24 cellular contexts compared by ENCODE assay signal in the genomic region with DNA sequence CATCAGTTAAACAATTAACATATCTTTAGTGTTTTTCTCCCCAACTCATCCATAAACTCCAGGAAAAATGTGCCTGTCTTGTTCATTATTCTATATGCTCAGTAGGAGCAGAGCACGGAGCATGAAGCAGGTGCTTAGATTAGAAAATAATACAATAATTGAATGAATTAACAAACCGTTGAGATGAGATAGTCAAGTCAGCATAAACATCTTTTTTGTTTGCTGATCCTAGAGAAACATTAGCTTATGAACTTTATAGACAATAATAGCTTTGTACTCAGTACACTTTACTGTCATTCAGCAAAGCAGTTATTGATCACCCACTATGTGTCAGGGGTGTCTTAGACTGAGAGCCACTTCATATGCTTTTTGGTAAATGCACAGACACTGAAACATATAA.
"Had no signal": no experiment of that assay in that cellular context is flagged by ENCODE, and none has a peak within 500 bp of the region (broad histone marks: within the 10 kb centered on the region; RNA-seq: fewer than 3 reads in every experiment).

No MANE protein-coding gene starts in this region.

- FAIRE-seq: colon, endothelial cell of umbilical vein, frontal cortex, kidney had no signal

- ATAC-seq: foreskin keratinocyte, gastroesophageal sphincter, heart left ventricle, left lung, left ventricle myocardium superior, lower lobe of right lung, mucosa of descending colon had no signal

- H2AFZ ChIP-seq: hepatocyte had no signal

- H3K27me3 ChIP-seq: foreskin keratinocyte had no signal

- H3K27ac ChIP-seq: coronary artery, dorsolateral prefrontal cortex, esophagus muscularis mucosa, foreskin keratinocyte, gastroesophageal sphincter, heart left ventricle, hepatocyte, left lung, lower lobe of right lung had no signal

- H3K4me3 ChIP-seq: coronary artery, dorsolateral prefrontal cortex, esophagus muscularis mucosa, gastroesophageal sphincter, heart left ventricle, hepatocyte, left lung, lower lobe of right lung, mucosa of descending colon had no signal

- H3K9me3 ChIP-seq: esophagus muscularis mucosa, gastroesophageal sphincter, heart left ventricle, left lung, lower lobe of right lung, mucosa of descending colon had no signal

- H3K4me1 ChIP-seq: esophagus muscularis mucosa, foreskin keratinocyte, gastroesophageal sphincter, left lung, lower lobe of right lung had no signal

- H3K79me2 ChIP-seq: hepatocyte had no signal

- DNase-seq: dermis blood vessel endothelial cell; dorsolateral prefrontal cortex; effector CD4-positive, alpha-beta T cell; effector memory CD4-positive, alpha-beta T cell; foreskin keratinocyte; heart left ventricle; hypothalamus; immature natural killer cell; islet precursor cell; kidney; kidney glomerular epithelial cell; left lung; left ventricle myocardium superior; lower lobe of right lung; mesenchymal stem cell; mucosa of descending colon; naive B cell had no signal

- H3K4me2 ChIP-seq: hepatocyte had no signal

- H3K36me3 ChIP-seq: esophagus muscularis mucosa, gastroesophageal sphincter, left lung, lower lobe of right lung had no signal
